ENCODE assay signal across 9 cellular contexts in genomic region chr12:86143162-86143561, GRCh38.
"Had no signal": no experiment of that assay in that cellular context is flagged by ENCODE, and none has a peak within 500 bp of the region (broad histone marks: within the 10 kb centered on the region; RNA-seq: fewer than 3 reads in every experiment).

No MANE protein-coding gene starts in this region.

- H3K4me3 ChIP-seq: HAP-1, K562 had no signal

- H3K27ac Mint-ChIP-seq: HFFc6 had no signal

- H3K36me3 ChIP-seq: HAP-1 had no signal

- H3K4me3 Mint-ChIP-seq: HFFc6 had no signal

- H3K27ac ChIP-seq: HL-60 had no signal

- ATAC-seq: HCT116, K562 had no signal

- FAIRE-seq: K562 had no signal

- DNase-seq: GOT3, H7, HFFc6, IMR-90, KG1 had no signal
